In genomic region chr16:10597184-10597583, GRCh38 we compare ENCODE assay signal across 15 cellular contexts. TPM values are rescaled to one million over a fixed set of nuclear protein-coding genes. Genes with fewer than 3 reads are reported as not detected.
A peak's percentile ranks its signal among the peaks of the same experiment; 100 is the strongest.
DNase-seq lines count a peak whose midpoint lies in the region; ATAC-seq and TF ChIP-seq lines count a peak whose summit lies in the region.
"Had no signal": no experiment of that assay in that cellular context is flagged by ENCODE, and none has a peak within 500 bp of the region (broad histone marks: within the 10 kb centered on the region; RNA-seq: fewer than 3 reads in every experiment).

No MANE protein-coding gene starts in this region.

- TF ChIP-seq CTCF in upper lobe of right lung (IDR thresholded peaks at IDR 0.05) = no peak

- peak overlapping the region; percentile 13 for H3K27ac ChIP-seq in upper lobe of right lung

- H3K4me3 Mint-ChIP-seq in activated T-cell treated with anti-CD3 and anti-CD28 coated beads, Interleukin-2, amount 50 U/mL, for 72 hours = no peak overlapping the region
- H3K4me3 Mint-ChIP-seq: endodermal cell; natural killer cell treated with Interleukin-12 subunit alpha and Interleukin-12 subunit beta and Interleukin-15 and Interleukin-18, amount 100 ng/mL, for 72 hours had no signal

- H3K9me3 ChIP-seq in upper lobe of right lung = no peaks in the 10 kb centered on the region

- H3K9me3 Mint-ChIP-seq in activated T-cell treated with anti-CD3 and anti-CD28 coated beads, Interleukin-2, amount 50 U/mL, for 72 hours = no peaks in the 10 kb centered on the region
- H3K9me3 Mint-ChIP-seq: endodermal cell; natural killer cell treated with Interleukin-12 subunit alpha and Interleukin-12 subunit beta and Interleukin-15 and Interleukin-18, amount 100 ng/mL, for 72 hours had no signal

- H3K27me3 ChIP-seq in upper lobe of right lung = no peaks in the 10 kb centered on the region

- H3K4me1 Mint-ChIP-seq in activated T-cell treated with anti-CD3 and anti-CD28 coated beads, Interleukin-2, amount 50 U/mL, for 72 hours (ENCODE audit: low read depth) = peaks cover 4% of the 10 kb centered on the region
- H3K4me1 Mint-ChIP-seq: endodermal cell had no signal

- DNase-seq in activated T-cell treated with anti-CD3 and anti-CD28 coated beads, Interleukin-2, amount 50 U/mL, for 72 hours = peak in 1 of 2 donors; percentile 12
- no peak for DNase-seq in activated T-cell treated with anti-CD3 and anti-CD28 coated beads, Interleukin-2, amount 50 U/mL, for 1 hour
- DNase-seq in left colon (peak in 1 of 2 donors; percentile 45), upper lobe of right lung (no peak), Right ventricle myocardium superior (no peak)
- DNase-seq: activated CD4-positive, alpha-beta T cell treated with anti-CD3 and anti-CD28 coated beads for 4 hours; activated naive CD4-positive, alpha-beta T cell treated with Interleukin-2 at 50 U/mL for 16 hours; endodermal cell; NCI-H1417 treated with DMSO at 0.1 percent for 48 hours; NCI-H2171 treated with DMSO at 0.1 percent for 48 hours; RPMI8226 had no signal

- no peaks in the 10 kb centered on the region for H3K36me3 Mint-ChIP-seq in activated T-cell treated with anti-CD3 and anti-CD28 coated beads, Interleukin-2, amount 50 U/mL, for 72 hours (ENCODE audit: insufficient read depth in 2 of 2)
- H3K36me3 Mint-ChIP-seq: natural killer cell treated with Interleukin-12 subunit alpha and Interleukin-12 subunit beta and Interleukin-15 and Interleukin-18, amount 100 ng/mL, for 72 hours had no signal

- H3K36me3 ChIP-seq in upper lobe of right lung = no peaks in the 10 kb centered on the region

- H3K27ac Mint-ChIP-seq in activated T-cell treated with anti-CD3 and anti-CD28 coated beads, Interleukin-2, amount 50 U/mL, for 72 hours = no peak overlapping the region
- H3K27ac Mint-ChIP-seq: endodermal cell; natural killer cell treated with Interleukin-12 subunit alpha and Interleukin-12 subunit beta and Interleukin-15 and Interleukin-18, amount 100 ng/mL, for 72 hours had no signal

- H3K4me3 ChIP-seq in upper lobe of right lung = no peak overlapping the region

- peaks cover 29% of the 10 kb centered on the region for H3K4me1 ChIP-seq in upper lobe of right lung

- intact Hi-C loops in left colon (cut with DNase I, micrococcal nuclease) = no loop called here
- intact Hi-C loops in upper lobe of right lung (cut with DNase I) = no loop called here
- intact Hi-C loops in Right ventricle myocardium superior (cut with DNase I) = no loop called here

- peak; percentile 61 to 74 for ATAC-seq in activated T-cell treated with anti-CD3 and anti-CD28 coated beads, Interleukin-2, amount 50 U/mL, for 72 hours (replicated peaks in 1 of 2)
- ATAC-seq in HG02759 (IDR thresholded peaks at IDR 0.05; ENCODE audit: unreplicated experiment) (peak; percentile 42), left colon (peak; percentile 9), upper lobe of right lung (no peak), HG03108 (IDR thresholded peaks at IDR 0.05; ENCODE audit: unreplicated experiment) (no peak), GM19467 (IDR thresholded peaks at IDR 0.05; ENCODE audit: unreplicated experiment) (no peak), Right ventricle myocardium superior (ENCODE audit: poor library complexity) (no peak)

- peaks cover 11% of the 10 kb centered on the region for H3K27me3 Mint-ChIP-seq in activated T-cell treated with anti-CD3 and anti-CD28 coated beads, Interleukin-2, amount 50 U/mL, for 72 hours (ENCODE audit: low read depth)

RNA-seq across cellular contexts. Expression of gene EMP2, which starts 16.8 kb away (rescaled TPM):
- total RNA-seq in activated T-cell treated with anti-CD3 and anti-CD28 coated beads, Interleukin-2, amount 50 U/mL, for 72 hours = under 1 TPM in 1 of 2 donors, not detected in 1; 0.07 TPM
- total RNA-seq in left colon = 100 to 1,000 TPM; 107 to 111 TPM
- 726 TPM for total RNA-seq in upper lobe of right lung
- 81.0 TPM for total RNA-seq in Right ventricle myocardium superior
- total RNA-seq: natural killer cell treated with Interleukin-12 subunit alpha and Interleukin-12 subunit beta and Interleukin-15 and Interleukin-18, amount 100 ng/mL, for 72 hours had no signal

Comparison
In these comparisons a context has a peak if more than half of its experiments do, and no peak if none do; other contexts are left out.
1. ATAC-seq: peak in activated T-cell treated with anti-CD3 and anti-CD28 coated beads, Interleukin-2, amount 50 U/mL, for 72 hours (2 of 2), HG02759 (single experiment) and left colon (single experiment); none in upper lobe of right lung (single experiment), HG03108 (single experiment), GM19467 (single experiment) and Right ventricle myocardium superior (single experiment).
2. RNA of gene EMP2, which starts 16.8 kb away (total RNA-seq): 726 TPM in upper lobe of right lung (single experiment), 107 to 111 TPM in left colon and 81.0 TPM in Right ventricle myocardium superior (single experiment); 0.07 TPM in activated T-cell treated with anti-CD3 and anti-CD28 coated beads, Interleukin-2, amount 50 U/mL, for 72 hours; every median in the first group is over 10 times any median in the second.